ENCODE assay signal across 2 cellular contexts in genomic region chr20:10250902-10251301, GRCh38.
TF ChIP-seq lines count a peak whose summit lies in the region.

No MANE protein-coding gene starts in this region.

TF ChIP-seq in A549, 52 proteins besides CTCF, POLR2A, EP300 and RAD21 (continued from another document):
- TF ChIP-seq REST (IDR thresholded peaks at IDR 0.05) = no peak
- TF ChIP-seq RARB (CRISPR knock-in tag; IDR thresholded peaks at IDR 0.05) = peak; percentile 95
- TF ChIP-seq PBX3 (IDR thresholded peaks at IDR 0.05) = peak; percentile 91
- no peak for TF ChIP-seq CHD2 (IDR thresholded peaks at IDR 0.05; ENCODE audit: low read length, partially characterized antibody)
- TF ChIP-seq NFE2L2 (conservative IDR thresholded peaks at IDR 0.05; ENCODE audit: low read length) = no peak
- TF ChIP-seq RCOR1 (IDR thresholded peaks at IDR 0.05; ENCODE audit: low read depth, low read length) = 0 out of 2 replicates have a peak, but pooled peaks have one; percentile 32
- no peak for TF ChIP-seq RNF2 (IDR thresholded peaks at IDR 0.05; ENCODE audit: borderline replicate concordance, low read depth)
- TF ChIP-seq RFX5 (IDR thresholded peaks at IDR 0.05) = 0 out of 2 replicates have a peak, but pooled peaks have one; percentile 62
- no peak; the same call in 2 of the 3 replicates for TF ChIP-seq NR3C1 (IDR thresholded peaks at IDR 0.05)
- TF ChIP-seq ZSCAN20 (CRISPR knock-in tag; IDR thresholded peaks at IDR 0.05) = peak; percentile 89
- 0 out of 2 replicates have a peak, but pooled peaks have one; percentile 12 for TF ChIP-seq MYC (IDR thresholded peaks at IDR 0.05; ENCODE audit: borderline replicate concordance, low read length)
- TF ChIP-seq ELK1 (IDR thresholded peaks at IDR 0.05; ENCODE audit: low read depth, low read length) = no peak
- peak; percentile 88 for TF ChIP-seq ATOH8 (CRISPR knock-in tag; IDR thresholded peaks at IDR 0.05; ENCODE audit: low read depth)
- no peak; the same call in 1 of the 2 replicates for TF ChIP-seq HEYL (CRISPR knock-in tag; IDR thresholded peaks at IDR 0.05)
- TF ChIP-seq SREBF2 (IDR thresholded peaks at IDR 0.05) = no peak

TF ChIP-seq in HEK293, 187 proteins besides CTCF, POLR2A, EP300 and RAD21 (continued from another document):
- TF ChIP-seq ZNF132 (tag by site-specific recombination; IDR thresholded peaks at IDR 0.05; ENCODE audit: borderline replicate concordance) (no peak), ZNF629 (tag by site-specific recombination; IDR thresholded peaks at IDR 0.05) (peak; percentile 98), ZNF600 (tag by site-specific recombination; IDR thresholded peaks at IDR 0.05) (0 out of 2 replicates have a peak, but pooled peaks have one; percentile 12), ZBTB21 (tag by site-specific recombination; IDR thresholded peaks at IDR 0.05) (peak; percentile 74; the same call in 1 of the 2 replicates), PRDM10 (tag by site-specific recombination; IDR thresholded peaks at IDR 0.05) (peak; percentile 92), GLIS1 (tag by site-specific recombination; IDR thresholded peaks at IDR 0.05) (peak; percentile 61)
